10 cellular contexts compared by ENCODE assay signal in genomic region chr1:45684402-45684801, GRCh38. TPM values are rescaled to one million over a fixed set of nuclear protein-coding genes. Genes with fewer than 3 reads are reported as not detected.
DNase-seq lines count a peak whose midpoint lies in the region; ATAC-seq and TF ChIP-seq lines count a peak whose summit lies in the region.
"Had no signal": no experiment of that assay in that cellular context is flagged by ENCODE, and none has a peak within 500 bp of the region (broad histone marks: within the 10 kb centered on the region; RNA-seq: fewer than 3 reads in every experiment).

No MANE protein-coding gene starts in this region.

- H3K27me3 Mint-ChIP-seq in IgD-negative memory B cell (no peaks in the 10 kb centered on the region), chondrocyte (ENCODE audit: low read depth) (no peaks in the 10 kb centered on the region)
- no peaks in the 10 kb centered on the region for H3K27me3 Mint-ChIP-seq in naive thymus-derived CD8-positive, alpha-beta T cell

- no peak for ATAC-seq in naive thymus-derived CD8-positive, alpha-beta T cell
- ATAC-seq in HG02759 (IDR thresholded peaks at IDR 0.05; ENCODE audit: unreplicated experiment): no peak

- POLR2A ChIA-PET in naive thymus-derived CD8-positive, alpha-beta T cell (lab: Charles Lee): interaction anchor here (1.1 kb wide), 1 partner anchor 381 kb away, joined by 3 read pairs; no protein-coding TSS in a partner anchor

- H3K4me1 Mint-ChIP-seq in IgD-negative memory B cell (peaks cover 29 to 50% (median 42%) of the 10 kb centered on the region in 3 donors), chondrocyte (ENCODE audit: low read depth) (peaks cover 64% of the 10 kb centered on the region)
- H3K4me1 Mint-ChIP-seq in naive thymus-derived CD8-positive, alpha-beta T cell: peaks cover 26 to 76% (median 67%) of the 10 kb centered on the region in 4 donors

- peak overlapping the region; percentile 69 for H3K4me2 ChIP-seq in BLaER1

- H3K36me3 Mint-ChIP-seq in IgD-negative memory B cell (no peaks in the 10 kb centered on the region), chondrocyte (ENCODE audit: low read depth) (peaks cover 2% of the 10 kb centered on the region)
- peaks cover 0 to 7% (median 4%) of the 10 kb centered on the region in 3 donors for H3K36me3 Mint-ChIP-seq in naive thymus-derived CD8-positive, alpha-beta T cell

- peaks cover 8% of the 10 kb centered on the region; the same call in 1 of the 2 replicates for H3K36me3 ChIP-seq in BLaER1
- H3K36me3 ChIP-seq: tibial nerve had no signal

- H3K9me3 ChIP-seq in BLaER1: no peaks in the 10 kb centered on the region
- H3K9me3 ChIP-seq: tibial nerve had no signal

- DNase-seq in chondrocyte (ENCODE audit: low spot score) (no peak), NCI-H526 treated with DMSO at 0.1 percent for 48 hours (lab: John Stamatoyannopoulos, UW) (no peak), islet precursor cell (no peak)
- no peak for DNase-seq in naive thymus-derived CD8-positive, alpha-beta T cell
- DNase-seq in activated CD4-positive, alpha-beta T cell treated with anti-CD3 and anti-CD28 coated beads for 4 hours: no peak
- DNase-seq: anterior cingulate cortex had no signal

- H3K9me3 Mint-ChIP-seq in IgD-negative memory B cell: no peaks in the 10 kb centered on the region
- no peaks in the 10 kb centered on the region for H3K9me3 Mint-ChIP-seq in chondrocyte (ENCODE audit: low read depth)
- no peaks in the 10 kb centered on the region for H3K9me3 Mint-ChIP-seq in naive thymus-derived CD8-positive, alpha-beta T cell

- H3K4me3 ChIP-seq in BLaER1: peak overlapping the region; percentile 99

- H3K27ac ChIP-seq in BLaER1: no peak overlapping the region

- no peaks in the 10 kb centered on the region for H3K27me3 ChIP-seq in BLaER1
- H3K27me3 ChIP-seq: tibial nerve had no signal

- H3K9ac ChIP-seq in BLaER1: peak overlapping the region; percentile 56; the same call in 1 of the 2 replicates

- TF ChIP-seq CTCF in chondrocyte (IDR thresholded peaks at IDR 0.05): no peak

- peaks cover 60% of the 10 kb centered on the region for H4K20me1 ChIP-seq in BLaER1

- H3K4me1 ChIP-seq in BLaER1: peaks cover 59% of the 10 kb centered on the region

- H3K27ac Mint-ChIP-seq in IgD-negative memory B cell (peak overlapping the region in 1 of 3 donors; percentile 10), chondrocyte (ENCODE audit: unreplicated experiment) (peak overlapping the region; percentile 99)
- peak overlapping the region in 6 of 10 donors; percentile 25 to 99 (median 81) for H3K27ac Mint-ChIP-seq in naive thymus-derived CD8-positive, alpha-beta T cell

- H3K4me3 Mint-ChIP-seq in IgD-negative memory B cell: peak overlapping the region in 3 of 4 donors; percentile 34 to 100 (median 65)
- peak overlapping the region; percentile 94 for H3K4me3 Mint-ChIP-seq in chondrocyte (ENCODE audit: unreplicated experiment)
- H3K4me3 Mint-ChIP-seq in naive thymus-derived CD8-positive, alpha-beta T cell: peak overlapping the region; percentile 93 to 100 (median 99)

RNA-seq across cellular contexts. Expression of gene GPBP1L1, which starts 1.9 kb away (rescaled TPM):
- 83.4 TPM for polyA plus RNA-seq in IgD-negative memory B cell
- total RNA-seq in chondrocyte: 82.5 to 85.5 TPM (median 84.0 TPM) in 3 replicates
- total RNA-seq in naive thymus-derived CD8-positive, alpha-beta T cell: 100 to 1,000 TPM; 183 to 193 TPM
- 10 to 100 TPM; 88.9 to 94.0 (median 92.1) TPM for polyA plus RNA-seq in naive thymus-derived CD8-positive, alpha-beta T cell

RNA-seq across cellular contexts. Expression of gene TMEM69, which starts 3.6 kb away (rescaled TPM):
- polyA plus RNA-seq in IgD-negative memory B cell: 43.8 TPM
- 11.8 to 17.2 TPM (median 15.1 TPM) in 3 replicates for total RNA-seq in chondrocyte
- total RNA-seq in naive thymus-derived CD8-positive, alpha-beta T cell: 10 to 100 TPM; 23.9 to 29.1 TPM
- 10 to 100 TPM; 43.5 to 59.4 (median 56.0) TPM for polyA plus RNA-seq in naive thymus-derived CD8-positive, alpha-beta T cell
